Comparison of ENCODE assay signal across 10 cellular contexts in genomic region chr7:101363196-101363733, GRCh38. TPM values are rescaled to one million over a fixed set of nuclear protein-coding genes. Genes with fewer than 3 reads are reported as not detected.
A peak's percentile ranks its signal among the peaks of the same experiment; 100 is the strongest.
DNase-seq lines count a peak whose midpoint lies in the region; ATAC-seq, FAIRE-seq and TF ChIP-seq lines count a peak whose summit lies in the region.
"Had no signal": no experiment of that assay in that cellular context is flagged by ENCODE, and none has a peak within 500 bp of the region (broad histone marks: within the 10 kb centered on the region; RNA-seq: fewer than 3 reads in every experiment).

No MANE protein-coding gene starts in this region.

- H3K9me3 ChIP-seq in HEK293 (ENCODE audit: control insufficient read depth, insufficient read depth, low read depth, low read length) (no peaks in the 10 kb centered on the region), right lobe of liver (no peaks in the 10 kb centered on the region)
- H3K9me3 ChIP-seq: mucosa of descending colon had no signal

- TF ChIP-seq POLR2A in right lobe of liver (IDR thresholded peaks at IDR 0.05) = no peak
- TF ChIP-seq POLR2A in GM12892 (IDR thresholded peaks at IDR 0.05; ENCODE audit: low read depth, low read length) = no peak

- H3K27ac ChIP-seq in HEK293 (ENCODE audit: extremely low read depth, low read depth, low read length) (peak overlapping the region; percentile 66; the same call in 1 of the 2 replicates), coronary artery (no peak overlapping the region), right lobe of liver (peak overlapping the region; percentile 38 to 95 (median 89))

- H3K36me3 Mint-ChIP-seq in stimulated activated naive B cell treated with anti-CD40 and anti-IgM and Interleukin-4, amounts not matched to agents 10 μg/mL and 1 μg/mL and 100 μg/mL, for 72 hours = peaks cover 0 to 5% of the 10 kb centered on the region in 2 donors

- no peak overlapping the region for H3K27ac Mint-ChIP-seq in stimulated activated naive B cell treated with anti-CD40 and anti-IgM and Interleukin-4, amounts not matched to agents 10 μg/mL and 1 μg/mL and 100 μg/mL, for 72 hours

- H3K36me3 ChIP-seq in HEK293 (ENCODE audit: control insufficient read depth in 2 of 2, insufficient read depth in 1 of 2, low read length in 2 of 2) (no peaks in the 10 kb centered on the region), right lobe of liver (no peaks in the 10 kb centered on the region)

- intact Hi-C loops in right lobe of liver (cut with DNase I) = loop anchor here in 1 of 2 donors (10.0 kb wide), 1 partner anchor 52 kb away; no protein-coding TSS in a partner anchor

- H3K9me3 Mint-ChIP-seq in stimulated activated naive B cell treated with anti-CD40 and anti-IgM and Interleukin-4, amounts not matched to agents 10 μg/mL and 1 μg/mL and 100 μg/mL, for 72 hours = peaks cover 4 to 6% of the 10 kb centered on the region in 2 donors

- peaks cover 9 to 26% of the 10 kb centered on the region in 2 donors for H3K4me1 Mint-ChIP-seq in stimulated activated naive B cell treated with anti-CD40 and anti-IgM and Interleukin-4, amounts not matched to agents 10 μg/mL and 1 μg/mL and 100 μg/mL, for 72 hours

- H3K27me3 ChIP-seq in right lobe of liver = no peaks in the 10 kb centered on the region

- FAIRE-seq in GM12892 (lab: Jason Lieb, UNC) = no peak
- FAIRE-seq: H54 had no signal

- peak overlapping the region; percentile 53 for H3K4me3 ChIP-seq in HEK293 (ENCODE audit: low read depth, low read length)
- H3K4me3 ChIP-seq in coronary artery = peak overlapping the region; percentile 79
- peak overlapping the region; percentile 53 to 69 (median 64) for H3K4me3 ChIP-seq in right lobe of liver
- H3K4me3 ChIP-seq: mucosa of descending colon had no signal

- TF ChIP-seq CTCF in HEK293 (tag by site-specific recombination; IDR thresholded peaks at IDR 0.05) (no peak), coronary artery (IDR thresholded peaks at IDR 0.05) (no peak), right lobe of liver (IDR thresholded peaks at IDR 0.05) (no peak)

- CTCF ChIA-PET in HEK293 (lab: Yijun Ruan, JAX) = interaction anchor here (0.6 to 3.1 kb wide), 6 partner anchors 10 to 175 kb away, joined by 3 to 37 read pairs (median 4); partner anchors contain the start of gene IFT22

- peaks cover 23 to 24% of the 10 kb centered on the region in 2 donors for H3K27me3 Mint-ChIP-seq in stimulated activated naive B cell treated with anti-CD40 and anti-IgM and Interleukin-4, amounts not matched to agents 10 μg/mL and 1 μg/mL and 100 μg/mL, for 72 hours

- H3K4me1 ChIP-seq in HEK293 (ENCODE audit: control insufficient read depth, insufficient read depth, low read length) (no peaks in the 10 kb centered on the region), right lobe of liver (peaks cover 0 to 6% (median 0%) of the 10 kb centered on the region in 4 donors)

- peak in 3 of 4 donors; percentile 24 to 65 (median 65) for ATAC-seq in right lobe of liver
- ATAC-seq in stimulated activated naive B cell treated with anti-CD40 and anti-IgM and Interleukin-4, amounts not matched to agents 10 μg/mL and 1 μg/mL and 100 μg/mL, for 72 hours (replicated peaks) = no peak
- ATAC-seq in GM19328 (IDR thresholded peaks at IDR 0.05; ENCODE audit: unreplicated experiment) = no peak

- 1% methylated on average over 21 of the region's 46 CpGs for WGBS in right lobe of liver (ENCODE audit: insufficient coverage, low coverage, low lambda C conversion rate, missing lambda C conversion rate)

- DNase-seq in coronary artery (ENCODE audit: low spot score) (no peak), right lobe of liver (peak in 2 of 3 donors; percentile 51 to 58), OCI-M2 (lab: John Stamatoyannopoulos, UW; ENCODE audit: unreplicated experiment) (no peak), GM12892 (ENCODE audit: insufficient read length) (no peak), cerebellar cortex (ENCODE audit: low spot score) (no peak)
- no peak for DNase-seq in stimulated activated naive B cell treated with anti-CD40 and anti-IgM and Interleukin-4, amounts not matched to agents 10 μg/mL and 1 μg/mL and 100 μg/mL, for 72 hours

- peak overlapping the region; percentile 48 to 78 for H3K4me3 Mint-ChIP-seq in stimulated activated naive B cell treated with anti-CD40 and anti-IgM and Interleukin-4, amounts not matched to agents 10 μg/mL and 1 μg/mL and 100 μg/mL, for 72 hours

- POLR2A ChIA-PET in HEK293 (lab: Yijun Ruan, JAX) = interaction anchor here (0.6 to 2.5 kb wide), 6 partner anchors 12 to 132 kb away, joined by 3 to 14 read pairs (median 4); partner anchors contain the start of gene IFT22

TF ChIP-seq in HEK293, 187 proteins besides CTCF, POLR2A, EP300 and RAD21 (continues in another document):
- TF ChIP-seq ZNF366 (tag by site-specific recombination; conservative IDR thresholded peaks at IDR 0.05) (no peak), ZXDB (tag by site-specific recombination; IDR thresholded peaks at IDR 0.05) (no peak), KLF7 (tag by site-specific recombination; IDR thresholded peaks at IDR 0.05; ENCODE audit: borderline replicate concordance) (no peak), ZNF280D (tag by site-specific recombination; IDR thresholded peaks at IDR 0.05) (no peak), HOXC10 (CRISPR knock-in tag; IDR thresholded peaks at IDR 0.05) (no peak), ZNF433 (tag by site-specific recombination; IDR thresholded peaks at IDR 0.05; ENCODE audit: low read depth) (no peak), BCL6B (tag by site-specific recombination; IDR thresholded peaks at IDR 0.05) (no peak), ZNF571 (tag by site-specific recombination; IDR thresholded peaks at IDR 0.05) (no peak), ZNF785 (tag by site-specific recombination; IDR thresholded peaks at IDR 0.05) (no peak), INSM2 (tag by site-specific recombination; IDR thresholded peaks at IDR 0.05) (no peak), ZNF561 (tag by site-specific recombination; IDR thresholded peaks at IDR 0.05; ENCODE audit: borderline replicate concordance) (no peak), HOXD13 (CRISPR knock-in tag; IDR thresholded peaks at IDR 0.05; ENCODE audit: borderline replicate concordance) (no peak), ZNF792 (tag by site-specific recombination; IDR thresholded peaks at IDR 0.05) (no peak), ZNF132 (tag by site-specific recombination; IDR thresholded peaks at IDR 0.05; ENCODE audit: borderline replicate concordance) (no peak), ZNF596 (tag by site-specific recombination; IDR thresholded peaks at IDR 0.05) (no peak), ZNF558 (tag by site-specific recombination; IDR thresholded peaks at IDR 0.05) (no peak)

RNA-seq across cellular contexts. Expression of gene COL26A1, which starts 0.6 kb away (rescaled TPM):
- 1 to 10 TPM; 1.4 to 5.4 (median 3.0) TPM for total RNA-seq in right lobe of liver
- not detected for polyA plus RNA-seq in GM12892 (2012; ENCODE audit: missing spikeins)
- total RNA-seq: mucosa of descending colon had no signal

RNA-seq across cellular contexts. Expression of gene IFT22, which starts 41.7 kb away (rescaled TPM):
- total RNA-seq in right lobe of liver = 1 to 10 TPM; 5.4 to 8.1 (median 6.2) TPM
- 14.9 TPM for polyA plus RNA-seq in GM12892 (2012; ENCODE audit: missing spikeins)

Comparison
In these comparisons a context has a peak if more than half of its experiments do, and no peak if none do; other contexts are left out.
1. H3K27ac ChIP-seq: peak in HEK293 (single experiment) and right lobe of liver (3 of 3); none in coronary artery (0 of 2).
2. DNase-seq: peak in right lobe of liver (2 of 3); none in coronary artery (single experiment), stimulated activated naive B cell treated with anti-CD40 and anti-IgM and Interleukin-4, amounts not matched to agents 10 μg/mL and 1 μg/mL and 100 μg/mL, for 72 hours (single experiment), OCI-M2 (single experiment), GM12892 (single experiment) and cerebellar cortex (single experiment).
3. ATAC-seq: peak in right lobe of liver (3 of 4); none in stimulated activated naive B cell treated with anti-CD40 and anti-IgM and Interleukin-4, amounts not matched to agents 10 μg/mL and 1 μg/mL and 100 μg/mL, for 72 hours (0 of 2) and GM19328 (single experiment).
4. Peak in every context shown above with its lines, with median percentiles within 50 percentile points of each other: H3K4me3 ChIP-seq.